ENCODE assay signal across 26 cellular contexts in the genomic region with DNA sequence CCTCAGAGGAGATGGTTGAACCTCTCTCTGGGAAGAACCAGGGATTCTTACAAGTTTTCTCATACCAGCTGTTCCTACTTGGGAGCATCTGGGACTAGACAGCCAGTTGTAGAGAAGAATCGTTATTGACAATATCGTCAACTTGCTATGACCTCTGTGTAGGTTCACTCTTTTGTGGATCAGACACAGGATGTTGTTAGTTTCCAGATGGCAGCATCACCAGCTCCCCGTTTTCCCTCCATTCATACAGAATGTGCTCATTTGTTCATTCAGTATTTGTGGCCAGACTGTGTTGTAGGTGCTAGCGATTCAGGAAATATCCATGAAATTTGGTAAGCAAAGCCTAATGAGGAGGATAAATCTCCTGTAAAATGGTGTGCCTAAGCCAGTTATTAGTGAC. TPM values are rescaled to one million over a fixed set of nuclear protein-coding genes. Genes with fewer than 3 reads are reported as not detected.
"Had no signal": no experiment of that assay in that cellular context is flagged by ENCODE, and none has a peak within 500 bp of the region (broad histone marks: within the 10 kb centered on the region; RNA-seq: fewer than 3 reads in every experiment).

No MANE protein-coding gene starts in this region.

- H3K36me3 ChIP-seq: ascending aorta, breast epithelium, cardiac muscle cell, colonic mucosa, heart right ventricle, WERI-Rb-1 had no signal

- H3K4me1 ChIP-seq: breast epithelium, colonic mucosa had no signal

- DNase-seq: activated B cell treated with CpG ODN at 0.5 μM for 24 hours; activated CD4-positive, alpha-beta memory T cell treated with anti-CD3 and anti-CD28 coated beads, Interleukin-2, amount 10 ng/mL, durations not matched to agents 7 days and 5 days; activated CD4-positive, alpha-beta T cell treated with anti-CD3 and anti-CD28 coated beads for 48 hours; activated CD8-positive, alpha-beta memory T cell treated with anti-CD3 and anti-CD28 coated beads, Interleukin-2, amount 50 U/mL, for 48 hours; activated gamma-delta T cell; activated naive CD4-positive, alpha-beta T cell; activated naive CD4-positive, alpha-beta T cell treated with anti-CD3 and anti-CD28 coated beads, Interleukin-2, amount 10 ng/mL, durations not matched to agents 7 days and 5 days; activated naive CD8-positive, alpha-beta T cell treated with anti-CD3 and anti-CD28 coated beads, Interleukin-2, amount 10 ng/mL, durations not matched to agents 7 days and 5 days; activated T-cell treated with anti-CD3 and anti-CD28 coated beads for 4 hours; activated T-cell treated with anti-CD3 and anti-CD28 coated beads, Interleukin-2, amount 50 U/mL, for 24 hours; activated T-cell treated with anti-CD3 and anti-CD28 coated beads, Interleukin-2, amount 50 U/mL, for 72 hours; central memory CD4-positive, alpha-beta T cell; cerebellar nuclear complex; colonic mucosa; dorsolateral prefrontal cortex; effector memory CD4-positive, alpha-beta T cell; endodermal cell; foreskin fibroblast; heart right ventricle; T-helper 1 cell; T-helper 17 cell; T1000; WERI-Rb-1 had no signal

- H3K27me3 ChIP-seq: ascending aorta, breast epithelium, dorsolateral prefrontal cortex had no signal

- H3K4me3 ChIP-seq: ascending aorta, breast epithelium, cardiac muscle cell, colonic mucosa, heart right ventricle had no signal

- H3K9me3 ChIP-seq: ascending aorta, breast epithelium, colonic mucosa, heart right ventricle had no signal

- H3K27ac ChIP-seq: ascending aorta, breast epithelium, cardiac muscle cell, colonic mucosa, heart right ventricle, WERI-Rb-1 had no signal

RNA-seq across cellular contexts. Expression of gene PDE8B, which starts 3.7 kb away (rescaled TPM):
- total RNA-seq: activated B cell treated with CpG ODN at 0.5 μM for 24 hours had no signal
